8 cellular contexts compared by ENCODE assay signal in the genomic region with DNA sequence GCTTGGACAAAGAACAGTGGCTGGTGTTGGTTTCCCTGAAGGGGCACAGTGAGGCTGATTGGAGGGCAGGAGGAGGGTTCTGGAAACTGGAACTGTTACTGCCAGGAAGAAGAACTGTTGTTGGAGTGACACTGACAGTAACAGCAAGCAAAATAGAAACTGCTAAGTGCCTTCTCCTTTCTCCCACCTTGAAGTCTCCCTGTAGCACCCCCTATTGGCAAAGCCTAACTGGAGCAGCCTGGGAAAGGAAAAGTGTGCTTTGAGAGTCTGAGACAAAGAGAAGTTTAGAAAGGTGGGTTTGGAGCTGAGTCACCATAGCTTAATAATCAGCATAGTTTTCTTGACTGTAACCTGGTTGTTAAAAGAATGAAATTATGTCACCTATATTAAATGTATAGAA. TPM values are rescaled to one million over a fixed set of nuclear protein-coding genes. Genes with fewer than 3 reads are reported as not detected.
DNase-seq lines count a peak whose midpoint lies in the region; ATAC-seq and TF ChIP-seq lines count a peak whose summit lies in the region.

No MANE protein-coding gene starts in this region.

- in situ Hi-C loops in gastrocnemius medialis (cut with MboI; ENCODE audit: low sequenced_read_pairs in 4 of 4) = no loop called here

- H3K4me3 ChIP-seq in H7 (ENCODE audit: insufficient read depth, low read depth, low read length) (no peak overlapping the region), WERI-Rb-1 (ENCODE audit: low read depth, low read length) (no peak overlapping the region), gastrocnemius medialis (no peak overlapping the region), gastroesophageal sphincter (no peak overlapping the region)

- intact Hi-C loops in CD14-positive monocyte (cut with micrococcal nuclease) = no loop called here
- intact Hi-C loops in gastrocnemius medialis (cut with DNase I; ENCODE audit: low total_unique reads) = no loop called here

- no peaks in the 10 kb centered on the region for H3K36me3 Mint-ChIP-seq in CD14-positive monocyte

- H3K27ac ChIP-seq in WERI-Rb-1 = no peak overlapping the region
- H3K27ac ChIP-seq in gastrocnemius medialis = no peak overlapping the region
- no peak overlapping the region for H3K27ac ChIP-seq in gastroesophageal sphincter

- H3K36me3 ChIP-seq in H7 (replicated peaks; ENCODE audit: control insufficient read depth, insufficient read depth, low read length) = no peaks in the 10 kb centered on the region
- no peaks in the 10 kb centered on the region for H3K36me3 ChIP-seq in WERI-Rb-1
- no peaks in the 10 kb centered on the region for H3K36me3 ChIP-seq in gastrocnemius medialis
- H3K36me3 ChIP-seq in gastroesophageal sphincter = no peaks in the 10 kb centered on the region

- TF ChIP-seq POLR2A in gastrocnemius medialis (IDR thresholded peaks at IDR 0.05) (no peak), gastroesophageal sphincter (IDR thresholded peaks at IDR 0.05) (no peak)

- peaks cover 7% of the 10 kb centered on the region for H3K9me3 ChIP-seq in WERI-Rb-1 (ENCODE audit: severe bottlenecking)
- H3K9me3 ChIP-seq in gastrocnemius medialis = no peaks in the 10 kb centered on the region
- peaks cover 0 to 7% (median 0%) of the 10 kb centered on the region in 3 donors for H3K9me3 ChIP-seq in gastroesophageal sphincter

- DNase-seq in CD14-positive monocyte (ENCODE audit: low spot score) (no peak), H7 (peak; percentile 39), WERI-Rb-1 (peak; percentile 37), iPS-NIHi7 (ENCODE audit: extremely low spot score) (peak; percentile 68), gastrocnemius medialis (no peak), COLO829 (ENCODE audit: low spot score) (no peak)
- no peak for DNase-seq in activated CD8-positive, alpha-beta memory T cell treated with anti-CD3 and anti-CD28 coated beads for 24 hours

- H3K9me3 Mint-ChIP-seq in CD14-positive monocyte = peaks cover 0 to 15% (median 7%) of the 10 kb centered on the region in 7 donors

- peak overlapping the region in 1 of 2 donors; percentile 64 for H3K4me3 Mint-ChIP-seq in CD14-positive monocyte

- H3K27me3 ChIP-seq in H7 (ENCODE audit: control insufficient read depth, insufficient read depth, low read length) = no peaks in the 10 kb centered on the region
- no peaks in the 10 kb centered on the region for H3K27me3 ChIP-seq in WERI-Rb-1 (ENCODE audit: insufficient read depth, low read depth, severe bottlenecking)
- peaks cover 0 to 4% (median 0%) of the 10 kb centered on the region in 3 donors for H3K27me3 ChIP-seq in gastrocnemius medialis
- H3K27me3 ChIP-seq in gastroesophageal sphincter = peaks cover 32% of the 10 kb centered on the region

- no peak overlapping the region for H3K27ac Mint-ChIP-seq in CD14-positive monocyte

- TF ChIP-seq EP300 in gastroesophageal sphincter (IDR thresholded peaks at IDR 0.05) = no peak

- no peak for ATAC-seq in gastrocnemius medialis
- no peak for ATAC-seq in gastroesophageal sphincter

- H3K4me1 ChIP-seq in gastrocnemius medialis = no peaks in the 10 kb centered on the region
- H3K4me1 ChIP-seq in gastroesophageal sphincter = no peaks in the 10 kb centered on the region

- peak; percentile 55 for TF ChIP-seq CTCF in CD14-positive monocyte (IDR thresholded peaks at IDR 0.05)
- TF ChIP-seq CTCF in WERI-Rb-1 (IDR thresholded peaks at IDR 0.05; ENCODE audit: low read depth, low read length) = peak; percentile 67
- TF ChIP-seq CTCF in gastrocnemius medialis (IDR thresholded peaks at IDR 0.05 in 4 of 5, conservative IDR thresholded peaks at IDR 0.05 in 1 of 5) = peak in 2 of 5 experiments; percentile 20 to 29
- TF ChIP-seq CTCF in gastroesophageal sphincter (IDR thresholded peaks at IDR 0.05) = no peak

- H3K27me3 Mint-ChIP-seq in CD14-positive monocyte (ENCODE audit: low read depth in 3 of 3) = peaks cover 68 to 91% (median 68%) of the 10 kb centered on the region in 3 donors

- peaks cover 2% of the 10 kb centered on the region for H3K4me1 Mint-ChIP-seq in CD14-positive monocyte

RNA-seq across cellular contexts. Expression of a gene that starts 2.5 kb away (rescaled TPM):
- not detected for polyA plus RNA-seq in CD14-positive monocyte
- not detected in 2 replicates for total RNA-seq in H7 (2014; rRNA removed; shearing (Covaris generic))
- total RNA-seq in gastrocnemius medialis = not detected
- not detected for total RNA-seq in gastroesophageal sphincter

RNA-seq across cellular contexts. Expression of a gene that starts 50.1 kb away (rescaled TPM):
- polyA plus RNA-seq in CD14-positive monocyte = not detected
- 2.7 and 4.8 TPM in 2 replicates for total RNA-seq in H7 (2014; rRNA removed; shearing (Covaris generic))
- total RNA-seq in gastrocnemius medialis (under 1 TPM in 2 of 4 donors, not detected in 2; 0.27 to 0.97 TPM), gastroesophageal sphincter (under 1 TPM in 1 of 4 donors, not detected in 3; 0.84 TPM)

Comparison
In these comparisons a context has a peak if more than half of its experiments do, and no peak if none do; other contexts are left out.
1. DNase-seq: peak in H7 (single experiment), WERI-Rb-1 (single experiment) and iPS-NIHi7 (single experiment); none in CD14-positive monocyte (single experiment), gastrocnemius medialis (0 of 2), activated CD8-positive, alpha-beta memory T cell treated with anti-CD3 and anti-CD28 coated beads for 24 hours (single experiment) and COLO829 (single experiment).
2. CTCF ChIP-seq: peak in CD14-positive monocyte (single experiment) and WERI-Rb-1 (single experiment); none in gastroesophageal sphincter (0 of 4).